Comparison of ENCODE assay signal across 8 cellular contexts in genomic region chr1:187264995-187265602, GRCh38.
A peak's percentile ranks its signal among the peaks of the same experiment; 100 is the strongest.
DNase-seq lines count a peak whose midpoint lies in the region; ATAC-seq and TF ChIP-seq lines count a peak whose summit lies in the region.

No MANE protein-coding gene starts in this region.

- no peak overlapping the region for H3K56ac ChIP-seq in H9 (ENCODE audit: insufficient read length, low read depth, low read length)

- no peak overlapping the region for H3K4ac ChIP-seq in H9 (ENCODE audit: low read depth, low read length)

- no peaks in the 10 kb centered on the region for H3K36me3 Mint-ChIP-seq in H9 (ENCODE audit: insufficient read depth in 1 of 3, low read depth in 3 of 3)
- no peaks in the 10 kb centered on the region for H3K36me3 Mint-ChIP-seq in naive thymus-derived CD8-positive, alpha-beta T cell
- H3K36me3 Mint-ChIP-seq in CD4-positive, alpha-beta memory T cell, result no peaks in the 10 kb centered on the region

- no peaks in the 10 kb centered on the region for H3K9me3 ChIP-seq in H9 (ENCODE audit: control insufficient read depth, low read depth, low read length)
- H3K9me3 ChIP-seq in CD4-positive, alpha-beta memory T cell (ENCODE audit: control insufficient read depth in 1 of 2, low read length in 2 of 2), result no peaks in the 10 kb centered on the region

- no peak overlapping the region for H2BK20ac ChIP-seq in H9 (ENCODE audit: low read depth, low read length, poor library complexity, severe bottlenecking)

- H3K79me2 ChIP-seq in H9 (ENCODE audit: insufficient read depth, low read length), result no peaks in the 10 kb centered on the region

- no peak overlapping the region for H3K4me3 Mint-ChIP-seq in H9
- no peak overlapping the region for H3K4me3 Mint-ChIP-seq in naive thymus-derived CD8-positive, alpha-beta T cell
- no peak overlapping the region for H3K4me3 Mint-ChIP-seq in CD4-positive, alpha-beta memory T cell

- no peak for ATAC-seq in naive thymus-derived CD8-positive, alpha-beta T cell
- ATAC-seq in HG03378 (IDR thresholded peaks at IDR 0.05; ENCODE audit: unreplicated experiment), result no peak

- H3K9me3 Mint-ChIP-seq in H9, result no peaks in the 10 kb centered on the region
- no peaks in the 10 kb centered on the region for H3K9me3 Mint-ChIP-seq in naive thymus-derived CD8-positive, alpha-beta T cell
- peaks cover 0 to 4% (median under 1%) of the 10 kb centered on the region in 8 donors for H3K9me3 Mint-ChIP-seq in CD4-positive, alpha-beta memory T cell

- no peaks in the 10 kb centered on the region for H3K4me1 ChIP-seq in H9 (ENCODE audit: insufficient read depth, low read length)
- no peaks in the 10 kb centered on the region for H3K4me1 ChIP-seq in CD4-positive, alpha-beta memory T cell (ENCODE audit: insufficient read depth, low read length)

- H3K36me3 ChIP-seq in CD4-positive, alpha-beta memory T cell (ENCODE audit: insufficient read depth, low read length), result no peaks in the 10 kb centered on the region

- DNase-seq in A172 (ENCODE audit: low spot score) (peak; percentile 87), H9 (peak; percentile 49), NCI-H2227 treated with DMSO at 0.1 percent for 48 hours (lab: John Stamatoyannopoulos, UW) (peak; percentile 80), amniotic epithelial cell (ENCODE audit: low read depth) (peak; percentile 83), left kidney (ENCODE audit: low read depth, low spot score) (peak; percentile 62)
- DNase-seq in naive thymus-derived CD8-positive, alpha-beta T cell, result no peak
- DNase-seq in CD4-positive, alpha-beta memory T cell, result no peak

- no peak overlapping the region for H3K23ac ChIP-seq in H9 (ENCODE audit: insufficient read length, low read depth, low read length)

- no peak overlapping the region for H4K8ac ChIP-seq in H9 (replicated peaks; ENCODE audit: insufficient read length, low read depth, low read length)

- peak; percentile 81 for TF ChIP-seq CTCF in H9 (conservative IDR thresholded peaks at IDR 0.05)

- intact Hi-C loops in CD4-positive, alpha-beta memory T cell (cut with micrococcal nuclease), result no loop called here

- H4K91ac ChIP-seq in H9 (ENCODE audit: insufficient read length, low read depth, low read length), result no peak overlapping the region

- POLR2A ChIA-PET in naive thymus-derived CD8-positive, alpha-beta T cell (lab: Charles Lee), result no interaction called here
- POLR2A ChIA-PET in CD4-positive, alpha-beta memory T cell (lab: Charles Lee; ENCODE audit: partially characterized antibody), result no interaction called here

- no peaks in the 10 kb centered on the region for H4K20me1 ChIP-seq in H9 (ENCODE audit: control insufficient read depth, insufficient read depth, insufficient read length)

- no CpG with 5 or more reads among the region's 4 CpGs for WGBS in H9 (ENCODE audit: extremely low coverage, insufficient read length, low lambda C conversion rate)

- no peaks in the 10 kb centered on the region for H3K27me3 ChIP-seq in H9 (ENCODE audit: insufficient read depth, low read length)
- H3K27me3 ChIP-seq in CD4-positive, alpha-beta memory T cell (ENCODE audit: insufficient read depth, low read length), result no peaks in the 10 kb centered on the region

- H2BK15ac ChIP-seq in H9 (ENCODE audit: low read depth, low read length), result no peak overlapping the region

- H3K18ac ChIP-seq in H9 (ENCODE audit: insufficient read length, low read depth, low read length), result no peak overlapping the region

- CTCF ChIA-PET in CD4-positive, alpha-beta memory T cell (lab: Charles Lee; ENCODE audit: partially characterized antibody), result no interaction called here

- H3K27ac ChIP-seq in H9 (ENCODE audit: insufficient read length, low read depth, low read length), result no peak overlapping the region
- H3K27ac ChIP-seq in CD4-positive, alpha-beta memory T cell (ENCODE audit: low read depth, low read length), result no peak overlapping the region

- no peak overlapping the region for H3K4me3 ChIP-seq in CD4-positive, alpha-beta memory T cell (ENCODE audit: low read length in 2 of 2)

- H4K5ac ChIP-seq in H9 (ENCODE audit: insufficient read length, low read depth, low read length), result no peak overlapping the region

- H3K4me1 Mint-ChIP-seq in H9, result peaks cover 0 to 2% of the 10 kb centered on the region in 2 experiments; a peak in 1 of 4 replicates
- H3K4me1 Mint-ChIP-seq in naive thymus-derived CD8-positive, alpha-beta T cell, result no peaks in the 10 kb centered on the region
- H3K4me1 Mint-ChIP-seq in CD4-positive, alpha-beta memory T cell, result no peaks in the 10 kb centered on the region

- H3K79me1 ChIP-seq in H9 (ENCODE audit: insufficient read depth, low read depth, low read length, poor library complexity, severe bottlenecking), result no peaks in the 10 kb centered on the region

- H2BK120ac ChIP-seq in H9 (ENCODE audit: low read depth, low read length, poor library complexity, severe bottlenecking), result no peak overlapping the region

- H3K9ac ChIP-seq in H9 (ENCODE audit: extremely low read depth, insufficient read length, low read length), result no peak overlapping the region

- H3K4me2 ChIP-seq in H9 (ENCODE audit: insufficient read depth, insufficient read length, low read length), result no peak overlapping the region

- H3K23me2 ChIP-seq in H9 (ENCODE audit: insufficient read length, low read depth, low read length, poor library complexity, severe bottlenecking), result no peaks in the 10 kb centered on the region

- no peak overlapping the region for H3K27ac Mint-ChIP-seq in H9
- no peak overlapping the region for H3K27ac Mint-ChIP-seq in naive thymus-derived CD8-positive, alpha-beta T cell
- peak overlapping the region in 1 of 7 donors; percentile 29 for H3K27ac Mint-ChIP-seq in CD4-positive, alpha-beta memory T cell

- H2BK5ac ChIP-seq in H9 (ENCODE audit: insufficient read length, low read length), result no peak overlapping the region

- no peak overlapping the region for H2AFZ ChIP-seq in H9 (ENCODE audit: low read length)

- H3K27me3 Mint-ChIP-seq in H9 (ENCODE audit: low read depth), result no peaks in the 10 kb centered on the region
- H3K27me3 Mint-ChIP-seq in naive thymus-derived CD8-positive, alpha-beta T cell, result no peaks in the 10 kb centered on the region
- no peaks in the 10 kb centered on the region for H3K27me3 Mint-ChIP-seq in CD4-positive, alpha-beta memory T cell

- no peak overlapping the region for H2AK5ac ChIP-seq in H9 (ENCODE audit: insufficient read length, low read length)

- H2BK12ac ChIP-seq in H9 (ENCODE audit: insufficient read length, low read depth, low read length), result no peak overlapping the region

- H3K14ac ChIP-seq in H9 (ENCODE audit: insufficient read depth, low read length), result no peak overlapping the region

- H3T11ph ChIP-seq in H9 (ENCODE audit: low read length), result no peak overlapping the region

Comparison
In these comparisons a context has a peak if more than half of its experiments do, and no peak if none do; other contexts are left out.
1. DNase-seq: peak in A172 (single experiment), H9 (single experiment), NCI-H2227 treated with DMSO at 0.1 percent for 48 hours (single experiment), amniotic epithelial cell (single experiment) and left kidney (single experiment); none in naive thymus-derived CD8-positive, alpha-beta T cell (0 of 10) and CD4-positive, alpha-beta memory T cell (0 of 5).